Comparison of ENCODE assay signal across 8 cellular contexts in genomic region chr19:56141416-56141992, GRCh38. TPM values are rescaled to one million over a fixed set of nuclear protein-coding genes. Genes with fewer than 3 reads are reported as not detected.
DNase-seq lines count a peak whose midpoint lies in the region; ATAC-seq, FAIRE-seq and TF ChIP-seq lines count a peak whose summit lies in the region.

No MANE protein-coding gene starts in this region.

- no peaks in the 10 kb centered on the region for H3K9me2 ChIP-seq in Karpas-422 (replicated peaks; ENCODE audit: insufficient read depth, low read length)

- TF ChIP-seq CTCF in CD14-positive monocyte (IDR thresholded peaks at IDR 0.05), result no peak
- TF ChIP-seq CTCF in keratinocyte (optimal IDR thresholded peaks at IDR 0.05 in 1 of 3, IDR thresholded peaks at IDR 0.05 in 1 of 3, conservative IDR thresholded peaks at IDR 0.05 in 1 of 3; ENCODE audit: extremely low read depth in 1 of 3, insufficient read depth in 2 of 3, low read length in 3 of 3), result no peak

- H3K27ac ChIP-seq in Karpas-422 (ENCODE audit: low read length) (no peak overlapping the region), keratinocyte (ENCODE audit: control insufficient read depth, insufficient read depth, low read length) (peak overlapping the region; percentile 20)

- peaks cover 24% of the 10 kb centered on the region for H3K4me1 ChIP-seq in Karpas-422 (ENCODE audit: low read length)
- peaks cover 13% of the 10 kb centered on the region for H3K4me1 ChIP-seq in keratinocyte (ENCODE audit: control insufficient read depth, extremely low read depth, insufficient read depth, low read length)

- H4K20me1 ChIP-seq in Karpas-422 (ENCODE audit: insufficient read depth, low read depth, low read length) (no peaks in the 10 kb centered on the region; the same call in 1 of the 2 replicates), keratinocyte (ENCODE audit: control insufficient read depth, extremely low read depth, insufficient read depth, low read length) (no peaks in the 10 kb centered on the region)

- peak overlapping the region; percentile 85 to 91 for H3K4me3 Mint-ChIP-seq in CD14-positive monocyte
- H3K4me3 Mint-ChIP-seq in activated naive CD8-positive, alpha-beta T cell treated with anti-CD3 and anti-CD28 coated beads for 36 hours, result peak overlapping the region; percentile 94
- peak overlapping the region; percentile 90 to 96 for H3K4me3 Mint-ChIP-seq in stimulated activated naive CD8-positive, alpha-beta T cell treated with anti-CD3 and anti-CD28 coated beads, Interleukin-15, amount 100 ng/mL, for 72 hours

- intact Hi-C loops in CD14-positive monocyte (cut with micrococcal nuclease), result loop anchor here (2.0 kb wide), 1 partner anchor 21 kb away; the partner anchor contains the start of gene ZNF787 (in 2 of the 2)

- H3K4me1 Mint-ChIP-seq in CD14-positive monocyte, result peaks cover 52% of the 10 kb centered on the region
- peaks cover 28% of the 10 kb centered on the region for H3K4me1 Mint-ChIP-seq in activated naive CD8-positive, alpha-beta T cell treated with anti-CD3 and anti-CD28 coated beads for 36 hours
- H3K4me1 Mint-ChIP-seq in stimulated activated naive CD8-positive, alpha-beta T cell treated with anti-CD3 and anti-CD28 coated beads, Interleukin-15, amount 100 ng/mL, for 72 hours, result peaks cover 48% of the 10 kb centered on the region

- H3K4me3 ChIP-seq in Karpas-422 (ENCODE audit: low read length), result peak overlapping the region; percentile 84
- peak overlapping the region; percentile 59 to 79 (median 74) for H3K4me3 ChIP-seq in keratinocyte (ENCODE audit: control insufficient read depth in 2 of 3, extremely low read depth in 1 of 3, insufficient read depth in 2 of 3, low read depth in 1 of 3, low read length in 3 of 3)

- no peaks in the 10 kb centered on the region for H3K9me3 Mint-ChIP-seq in CD14-positive monocyte
- H3K9me3 Mint-ChIP-seq in activated naive CD8-positive, alpha-beta T cell treated with anti-CD3 and anti-CD28 coated beads for 36 hours, result no peaks in the 10 kb centered on the region
- H3K9me3 Mint-ChIP-seq in stimulated activated naive CD8-positive, alpha-beta T cell treated with anti-CD3 and anti-CD28 coated beads, Interleukin-15, amount 100 ng/mL, for 72 hours, result no peaks in the 10 kb centered on the region

- no peaks in the 10 kb centered on the region for H3K9me1 ChIP-seq in keratinocyte (ENCODE audit: control insufficient read depth, extremely low read depth, insufficient read depth, low read length)

- H3K36me3 Mint-ChIP-seq in CD14-positive monocyte, result peaks cover 0 to 3% of the 10 kb centered on the region in 2 donors
- peaks cover 2% of the 10 kb centered on the region for H3K36me3 Mint-ChIP-seq in activated naive CD8-positive, alpha-beta T cell treated with anti-CD3 and anti-CD28 coated beads for 36 hours

- no peaks in the 10 kb centered on the region for H3K36me3 ChIP-seq in Karpas-422 (ENCODE audit: insufficient read depth, low read length)
- H3K36me3 ChIP-seq in keratinocyte (ENCODE audit: control insufficient read depth in 2 of 2, extremely low read depth in 1 of 2, insufficient read depth in 2 of 2, low read length in 2 of 2), result peaks cover 3 to 6% of the 10 kb centered on the region in 2 experiments

- DNase-seq in CD14-positive monocyte (ENCODE audit: low spot score) (no peak), Karpas-422 (peak; percentile 61), keratinocyte (ENCODE audit: low read depth, low spot score) (no peak), KG1 (lab: John Stamatoyannopoulos, UW) (no peak)
- DNase-seq in activated naive CD8-positive, alpha-beta T cell treated with anti-CD3 and anti-CD28 coated beads for 36 hours, result no peak
- no peak for DNase-seq in stimulated activated naive CD8-positive, alpha-beta T cell treated with anti-CD3 and anti-CD28 coated beads, Interleukin-15, amount 100 ng/mL, for 72 hours

- no peaks in the 10 kb centered on the region for H3K27me3 Mint-ChIP-seq in CD14-positive monocyte (ENCODE audit: low read depth in 3 of 3)
- H3K27me3 Mint-ChIP-seq in activated naive CD8-positive, alpha-beta T cell treated with anti-CD3 and anti-CD28 coated beads for 36 hours, result no peaks in the 10 kb centered on the region
- H3K27me3 Mint-ChIP-seq in stimulated activated naive CD8-positive, alpha-beta T cell treated with anti-CD3 and anti-CD28 coated beads, Interleukin-15, amount 100 ng/mL, for 72 hours, result no peaks in the 10 kb centered on the region

- H3K9ac ChIP-seq in Karpas-422 (ENCODE audit: low read length) (peak overlapping the region; percentile 77), keratinocyte (ENCODE audit: control insufficient read depth, extremely low read depth, insufficient read depth, low read length) (peak overlapping the region; percentile 64)

- dilution Hi-C loops in keratinocyte (cut with MboI; ENCODE audit: extremely low pct_ligation_motif_present, low sequenced_read_pairs), result no loop called here

- H3K9me3 ChIP-seq in Karpas-422 (ENCODE audit: low read length) (no peaks in the 10 kb centered on the region), keratinocyte (ENCODE audit: control insufficient read depth, low read depth, low read length) (no peaks in the 10 kb centered on the region)

- H3K27ac Mint-ChIP-seq in CD14-positive monocyte, result peak overlapping the region in 4 of 7 donors; percentile 91 to 95 (median 94)
- peak overlapping the region; percentile 95 for H3K27ac Mint-ChIP-seq in activated naive CD8-positive, alpha-beta T cell treated with anti-CD3 and anti-CD28 coated beads for 36 hours
- H3K27ac Mint-ChIP-seq in stimulated activated naive CD8-positive, alpha-beta T cell treated with anti-CD3 and anti-CD28 coated beads, Interleukin-15, amount 100 ng/mL, for 72 hours, result peak overlapping the region; percentile 96 to 97

- no peak for FAIRE-seq in keratinocyte (lab: Jason Lieb, UNC)

- ATAC-seq in stimulated activated naive CD8-positive, alpha-beta T cell treated with anti-CD3 and anti-CD28 coated beads, Interleukin-15, amount 100 ng/mL, for 72 hours, result no peak
- ATAC-seq in HG03442 (IDR thresholded peaks at IDR 0.05; ENCODE audit: unreplicated experiment) (no peak), GM19455 (IDR thresholded peaks at IDR 0.05; ENCODE audit: unreplicated experiment) (no peak)

- H3K79me2 ChIP-seq in Karpas-422 (ENCODE audit: low read length) (peaks cover 47% of the 10 kb centered on the region), keratinocyte (ENCODE audit: control insufficient read depth, insufficient read depth, low read length) (peaks cover 29% of the 10 kb centered on the region)

- H2AFZ ChIP-seq in Karpas-422 (ENCODE audit: low read length) (no peak overlapping the region), keratinocyte (ENCODE audit: control insufficient read depth, low read length) (peak overlapping the region; percentile 33)

- H3K27me3 ChIP-seq in Karpas-422 (ENCODE audit: low read length) (no peaks in the 10 kb centered on the region), keratinocyte (ENCODE audit: control insufficient read depth, extremely low read depth, insufficient read depth, low read length) (no peaks in the 10 kb centered on the region)

- H3K4me2 ChIP-seq in Karpas-422 (ENCODE audit: low read depth, low read length, poor library complexity, severe bottlenecking) (peak overlapping the region; percentile 90), keratinocyte (ENCODE audit: control insufficient read depth, extremely low read depth, insufficient read depth, low read depth, low read length) (peak overlapping the region; percentile 92)

RNA-seq across cellular contexts. Expression of gene ZNF444, which starts 0.4 kb away (rescaled TPM):
- polyA plus RNA-seq in CD14-positive monocyte, result 1 to 10 TPM; 2.7 to 3.5 TPM
- 12.5 and 54.0 TPM in 2 replicates for total RNA-seq in Karpas-422 (2014; rRNA removed; shearing (Covaris generic); ENCODE audit: low replicate concordance)
- total RNA-seq in activated naive CD8-positive, alpha-beta T cell treated with anti-CD3 and anti-CD28 coated beads for 36 hours, result 10 to 100 TPM; 28.6 to 33.7 TPM
- polyA plus RNA-seq in keratinocyte, result 7.4 to 10.8 TPM (median 9.1 TPM) in 3 replicates
- 1.4 TPM for polyA plus RNA-seq in keratinocyte (2011; ENCODE audit: low read depth)
- 4.0 and 11.5 TPM in 2 replicates for polyA plus RNA-seq in keratinocyte (2011; cell fraction: cytosol; rRNA removed)
- 11.9 and 15.7 TPM in 2 replicates for polyA plus RNA-seq in keratinocyte (2011; cell fraction: nucleus; rRNA removed)
- 6.4 and 12.7 TPM in 2 replicates for polyA plus RNA-seq in keratinocyte (2012; ENCODE audit: low replicate concordance)
- polyA minus RNA-seq in keratinocyte, result 4.5 to 8.2 TPM (median 4.8 TPM) in 3 replicates
- 14.0 TPM for polyA minus RNA-seq in keratinocyte (2011; cell fraction: cytosol; rRNA and poly(A)+ RNA removed)
- polyA minus RNA-seq in keratinocyte (2011; cell fraction: nucleus; rRNA and poly(A)+ RNA removed), result 4.7 and 6.6 TPM in 2 replicates

RNA-seq across cellular contexts. Expression of gene ZNF787, which starts 20.4 kb away (rescaled TPM):
- polyA plus RNA-seq in CD14-positive monocyte (1 to 10 TPM; 1.2 to 1.8 TPM), keratinocyte (4.0 to 10.7 TPM (median 5.6 TPM) in 3 replicates)
- total RNA-seq in Karpas-422 (2014; rRNA removed; shearing (Covaris generic); ENCODE audit: low replicate concordance), result 26.2 and 103 TPM in 2 replicates
- total RNA-seq in activated naive CD8-positive, alpha-beta T cell treated with anti-CD3 and anti-CD28 coated beads for 36 hours, result 10 to 100 TPM; 34.2 to 35.6 TPM
- polyA plus RNA-seq in keratinocyte (2011; ENCODE audit: low read depth), result 2.9 TPM
- 3.7 and 13.4 TPM in 2 replicates for polyA plus RNA-seq in keratinocyte (2011; cell fraction: cytosol; rRNA removed)
- polyA plus RNA-seq in keratinocyte (2011; cell fraction: nucleus; rRNA removed), result 4.3 and 8.7 TPM in 2 replicates
- polyA plus RNA-seq in keratinocyte (2012; ENCODE audit: low replicate concordance), result 5.8 and 21.8 TPM in 2 replicates
- 2.9 to 6.1 TPM (median 4.0 TPM) in 3 replicates for polyA minus RNA-seq in keratinocyte
- polyA minus RNA-seq in keratinocyte (2011; cell fraction: cytosol; rRNA and poly(A)+ RNA removed), result 37.2 TPM
- polyA minus RNA-seq in keratinocyte (2011; cell fraction: nucleus; rRNA and poly(A)+ RNA removed), result 5.2 and 8.5 TPM in 2 replicates

RNA-seq across cellular contexts. Expression of gene GALP, which starts 34.3 kb away (rescaled TPM):
- not detected for polyA plus RNA-seq in CD14-positive monocyte
- total RNA-seq in Karpas-422 (2014; rRNA removed; shearing (Covaris generic); ENCODE audit: low replicate concordance), result not detected in 2 replicates
- total RNA-seq in activated naive CD8-positive, alpha-beta T cell treated with anti-CD3 and anti-CD28 coated beads for 36 hours, result not detected
- not detected in 3 replicates for polyA plus RNA-seq in keratinocyte
- not detected for polyA plus RNA-seq in keratinocyte (2011; ENCODE audit: low read depth)
- not detected in 2 replicates for polyA plus RNA-seq in keratinocyte (2011; cell fraction: cytosol; rRNA removed)
- not detected in 2 replicates for polyA plus RNA-seq in keratinocyte (2011; cell fraction: nucleus; rRNA removed)
- polyA plus RNA-seq in keratinocyte (2012; ENCODE audit: low replicate concordance), result not detected in 2 replicates
- not detected in 3 replicates for polyA minus RNA-seq in keratinocyte
- not detected for polyA minus RNA-seq in keratinocyte (2011; cell fraction: cytosol; rRNA and poly(A)+ RNA removed)
- polyA minus RNA-seq in keratinocyte (2011; cell fraction: nucleus; rRNA and poly(A)+ RNA removed), result not detected in 2 replicates

RNA-seq across cellular contexts. Expression of gene ZSCAN5B, which starts 56.1 kb away (rescaled TPM):
- polyA plus RNA-seq in CD14-positive monocyte, result not detected
- 0.18 TPM in 1 of 2 replicates, not detected in the other for total RNA-seq in Karpas-422 (2014; rRNA removed; shearing (Covaris generic); ENCODE audit: low replicate concordance)
- total RNA-seq in activated naive CD8-positive, alpha-beta T cell treated with anti-CD3 and anti-CD28 coated beads for 36 hours, result not detected
- polyA plus RNA-seq in keratinocyte, result 0.05 TPM in 1 of 3 replicates, not detected in the others
- polyA plus RNA-seq in keratinocyte (2011; ENCODE audit: low read depth), result not detected
- 0.04 TPM in 1 of 2 replicates, not detected in the other for polyA plus RNA-seq in keratinocyte (2011; cell fraction: cytosol; rRNA removed)
- not detected in 2 replicates for polyA plus RNA-seq in keratinocyte (2011; cell fraction: nucleus; rRNA removed)
- polyA plus RNA-seq in keratinocyte (2012; ENCODE audit: low replicate concordance), result not detected in 2 replicates
- not detected in 3 replicates for polyA minus RNA-seq in keratinocyte
- not detected for polyA minus RNA-seq in keratinocyte (2011; cell fraction: cytosol; rRNA and poly(A)+ RNA removed)
- not detected in 2 replicates for polyA minus RNA-seq in keratinocyte (2011; cell fraction: nucleus; rRNA and poly(A)+ RNA removed)
